8 cellular contexts compared by ENCODE assay signal in the genomic region with DNA sequence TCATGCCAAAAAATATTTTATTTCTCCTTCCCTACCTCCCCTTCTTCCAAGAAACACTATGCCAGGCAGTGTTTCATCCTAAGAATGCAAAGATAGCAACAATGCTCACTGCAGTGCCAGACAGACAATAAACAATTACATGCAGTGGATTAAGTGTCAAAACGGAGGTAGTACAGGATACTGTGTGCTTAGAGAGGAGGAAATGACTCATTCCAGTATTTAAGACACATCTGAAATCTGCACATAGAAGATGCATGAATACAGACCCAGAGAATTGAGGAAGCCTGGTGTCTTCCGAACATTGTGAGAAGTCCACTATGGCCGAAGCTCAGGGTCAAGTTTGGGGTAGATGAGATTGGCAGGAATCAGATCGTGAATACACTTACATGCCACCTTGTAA.
DNase-seq lines count a peak whose midpoint lies in the region; ATAC-seq lines count a peak whose summit lies in the region.

No MANE protein-coding gene starts in this region.

- DNase-seq in DMS53 (lab: John Stamatoyannopoulos, UW) (peak; percentile 60), UCSD-AML1 (lab: John Stamatoyannopoulos, UW; ENCODE audit: unreplicated experiment) (peak; percentile 11), left kidney (ENCODE audit: low read depth, low spot score) (peak; percentile 4), NCI-H2029 (lab: John Stamatoyannopoulos, UW) (no peak), DMS79 treated with DMSO at 0.1 percent for 48 hours (lab: John Stamatoyannopoulos, UW) (no peak)
- DNase-seq in stimulated activated CD4-positive, alpha-beta T cell treated with anti-CD3 and anti-CD28 coated beads, Interleukin-4, amount 100 ng/mL, for 24 hours: no peak

- ATAC-seq in GM19463 (IDR thresholded peaks at IDR 0.05; ENCODE audit: unreplicated experiment): peak; percentile 48
- peak; percentile 65 for ATAC-seq in HG03439 (IDR thresholded peaks at IDR 0.05; ENCODE audit: unreplicated experiment)

Comparison
In these comparisons a context has a peak if more than half of its experiments do, and no peak if none do; other contexts are left out.
1. DNase-seq: peak in DMS53 (single experiment), UCSD-AML1 (single experiment) and left kidney (single experiment); none in NCI-H2029 (single experiment), stimulated activated CD4-positive, alpha-beta T cell treated with anti-CD3 and anti-CD28 coated beads, Interleukin-4, amount 100 ng/mL, for 24 hours (single experiment) and DMS79 treated with DMSO at 0.1 percent for 48 hours (single experiment).